ENCODE assay signal across 8 cellular contexts in genomic region chr19:57099199-57099661, GRCh38. TPM values are rescaled to one million over a fixed set of nuclear protein-coding genes. Genes with fewer than 3 reads are reported as not detected.
DNase-seq lines count a peak whose midpoint lies in the region; ATAC-seq, FAIRE-seq and TF ChIP-seq lines count a peak whose summit lies in the region.

No MANE protein-coding gene starts in this region.

- no peaks in the 10 kb centered on the region for H3K36me3 Mint-ChIP-seq in T-helper 17 cell (ENCODE audit: low read depth)

- peak; percentile 21 for TF ChIP-seq CTCF in astrocyte of the cerebellum (IDR thresholded peaks at IDR 0.05; ENCODE audit: low read depth, low read length, missing control alignments)

- in situ Hi-C loops in astrocyte of the cerebellum (cut with HindIII; ENCODE audit: low sequenced_read_pairs): no loop called here

- DNase-seq in GM19238 (ENCODE audit: insufficient read length, low spot score) (peak; percentile 24), T-helper 17 cell (peak; percentile 30 to 47 (median 34)), astrocyte of the cerebellum (ENCODE audit: low read depth) (no peak), iPS DF 4.7 (ENCODE audit: extremely low read depth, low spot score) (peak; percentile 1)
- DNase-seq in stimulated activated CD4-positive, alpha-beta T cell treated with anti-CD3 and anti-CD28 coated beads, Interleukin-1b, Interleukin-23, amount 100 ng/mL, for 24 hours (ENCODE audit: low read depth in 4 of 4, low spot score in 1 of 4): peak; percentile 3 to 34 (median 22)

- H3K4me1 Mint-ChIP-seq in T-helper 17 cell: peaks cover 3% of the 10 kb centered on the region

- no peak overlapping the region for H3K4me3 Mint-ChIP-seq in T-helper 17 cell

- H3K27ac Mint-ChIP-seq in T-helper 17 cell: peak overlapping the region; percentile 37

- no peaks in the 10 kb centered on the region for H3K9me3 ChIP-seq in T-helper 17 cell (ENCODE audit: control insufficient read depth, low read length, poor library complexity, severe bottlenecking)

- FAIRE-seq in A204.1 (lab: Jason Lieb, UNC): peak; percentile 3

- ATAC-seq in T-helper 17 cell: no peak
- ATAC-seq in HG03571 (IDR thresholded peaks at IDR 0.05; ENCODE audit: unreplicated experiment): no peak
- ATAC-seq in GM18519 (IDR thresholded peaks at IDR 0.05; ENCODE audit: low FRiP score, unreplicated experiment): no peak

- peaks cover 5% of the 10 kb centered on the region for H3K27me3 Mint-ChIP-seq in T-helper 17 cell

- no peak overlapping the region for H3K4me3 ChIP-seq in astrocyte of the cerebellum (ENCODE audit: low read depth, low read length)

RNA-seq across cellular contexts. Expression of gene USP29, which starts 20.6 kb away (rescaled TPM):
- not detected for total RNA-seq in T-helper 17 cell

RNA-seq across cellular contexts. Expression of gene ZIM3, which starts 45.8 kb away (rescaled TPM):
- total RNA-seq in T-helper 17 cell: not detected
